Comparison of ENCODE assay signal across 19 cellular contexts in the genomic region with DNA sequence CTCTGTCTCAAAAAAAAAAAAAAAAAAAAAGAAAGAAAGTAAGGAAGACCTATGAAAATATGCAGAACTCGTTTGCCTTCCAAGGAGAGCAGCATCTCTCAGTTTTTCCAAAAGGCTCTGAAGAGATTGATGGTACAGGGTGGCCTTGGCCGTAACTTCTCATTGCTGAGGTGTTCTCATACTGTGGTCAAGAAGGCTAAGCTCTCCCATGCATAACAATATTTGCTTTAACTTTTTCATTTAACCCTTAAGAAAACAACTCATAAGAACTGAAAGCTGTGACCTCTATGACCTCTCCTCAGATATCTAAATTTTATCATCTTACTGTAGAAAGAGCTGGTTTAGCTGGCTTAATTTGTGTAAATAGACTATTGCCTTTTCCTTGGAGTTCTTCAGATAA. TPM values are rescaled to one million over a fixed set of nuclear protein-coding genes. Genes with fewer than 3 reads are reported as not detected.
"Had no signal": no experiment of that assay in that cellular context is flagged by ENCODE, and none has a peak within 500 bp of the region (broad histone marks: within the 10 kb centered on the region; RNA-seq: fewer than 3 reads in every experiment).

No MANE protein-coding gene starts in this region.

- H3K4me1 Mint-ChIP-seq: activated CD4-positive, alpha-beta memory T cell treated with anti-CD3 and anti-CD28 coated beads, Interleukin-2, amount 10 ng/mL, durations not matched to agents 7 days and 5 days; activated CD4-positive, alpha-beta T cell treated with anti-CD3 and anti-CD28 coated beads, Interleukin-2, amount 10 ng/mL, durations not matched to agents 24 days and 14 days; activated naive CD8-positive, alpha-beta T cell treated with anti-CD3 and anti-CD28 coated beads, Interleukin-2, amount 10 ng/mL, durations not matched to agents 7 days and 5 days; naive thymus-derived CD8-positive, alpha-beta T cell; neural progenitor cell; stimulated activated naive CD8-positive, alpha-beta T cell treated with anti-CD3 and anti-CD28 coated beads, Interleukin-15, amount 100 ng/mL, for 72 hours had no signal

- H3K27me3 Mint-ChIP-seq: activated CD4-positive, alpha-beta memory T cell treated with anti-CD3 and anti-CD28 coated beads, Interleukin-2, amount 10 ng/mL, durations not matched to agents 7 days and 5 days; activated CD4-positive, alpha-beta T cell treated with anti-CD3 and anti-CD28 coated beads, Interleukin-2, amount 10 ng/mL, durations not matched to agents 24 days and 14 days; stimulated activated naive CD8-positive, alpha-beta T cell treated with anti-CD3 and anti-CD28 coated beads, Interleukin-15, amount 100 ng/mL, for 72 hours had no signal

- H3K27ac Mint-ChIP-seq: activated CD4-positive, alpha-beta memory T cell treated with anti-CD3 and anti-CD28 coated beads, Interleukin-2, amount 10 ng/mL, durations not matched to agents 7 days and 5 days; activated CD4-positive, alpha-beta T cell treated with anti-CD3 and anti-CD28 coated beads, Interleukin-2, amount 10 ng/mL, durations not matched to agents 24 days and 14 days; activated naive CD4-positive, alpha-beta T cell treated with anti-CD3 and anti-CD28 coated beads for 36 hours; activated naive CD8-positive, alpha-beta T cell treated with anti-CD3 and anti-CD28 coated beads, Interleukin-2, amount 10 ng/mL, durations not matched to agents 7 days and 5 days; activated T-cell treated with anti-CD3 and anti-CD28 coated beads, Interleukin-2, amount 50 U/mL, for 72 hours; endodermal cell; naive thymus-derived CD8-positive, alpha-beta T cell; neural progenitor cell; stimulated activated naive CD8-positive, alpha-beta T cell treated with anti-CD3 and anti-CD28 coated beads, Interleukin-15, amount 100 ng/mL, for 72 hours had no signal

- ATAC-seq: activated CD4-positive, CD25-positive, alpha-beta regulatory T cell treated with anti-CD3 and anti-CD28 coated beads, Interleukin-2, amount 50 U/mL, for 24 hours; activated T-cell treated with anti-CD3 and anti-CD28 coated beads, Interleukin-2, amount 50 U/mL, for 72 hours; gastrocnemius medialis; naive thymus-derived CD8-positive, alpha-beta T cell; right cardiac atrium; stimulated activated naive CD8-positive, alpha-beta T cell treated with anti-CD3 and anti-CD28 coated beads, Interleukin-15, amount 100 ng/mL, for 72 hours had no signal

- DNase-seq: activated CD4-positive, alpha-beta memory T cell treated with anti-CD3 and anti-CD28 coated beads, Interleukin-2, amount 10 ng/mL, durations not matched to agents 7 days and 5 days; activated CD4-positive, alpha-beta T cell treated with anti-CD3 and anti-CD28 coated beads, Interleukin-2, amount 10 ng/mL, durations not matched to agents 24 days and 14 days; activated effector memory CD4-positive, alpha-beta T cell treated with Interleukin-2 at 50 U/mL for 16 hours; activated naive CD4-positive, alpha-beta T cell treated with anti-CD3 and anti-CD28 coated beads for 36 hours; activated naive CD8-positive, alpha-beta T cell treated with anti-CD3 and anti-CD28 coated beads, Interleukin-2, amount 10 ng/mL, durations not matched to agents 7 days and 5 days; activated T-cell treated with anti-CD3 and anti-CD28 coated beads, Interleukin-2, amount 50 U/mL, for 72 hours; amygdala; endodermal cell; esophagus squamous epithelium; gastrocnemius medialis; hippocampal formation; left ventricle myocardium inferior; naive thymus-derived CD8-positive, alpha-beta T cell; right cardiac atrium; stimulated activated CD4-positive, alpha-beta T cell treated with anti-CD3 and anti-CD28 coated beads, Interleukin-12 subunit alpha, Interleukin-12 subunit beta, amount 100 ng/mL, for 4 hours; stimulated activated CD4-positive, alpha-beta T cell treated with anti-CD3 and anti-CD28 coated beads, Interleukin-1b, Interleukin-23, amount 100 ng/mL, for 48 hours; stimulated activated naive CD8-positive, alpha-beta T cell treated with anti-CD3 and anti-CD28 coated beads, Interleukin-15, amount 100 ng/mL, for 72 hours had no signal

- H3K4me3 Mint-ChIP-seq: activated CD4-positive, alpha-beta memory T cell treated with anti-CD3 and anti-CD28 coated beads, Interleukin-2, amount 10 ng/mL, durations not matched to agents 7 days and 5 days; activated CD4-positive, alpha-beta T cell treated with anti-CD3 and anti-CD28 coated beads, Interleukin-2, amount 10 ng/mL, durations not matched to agents 24 days and 14 days; activated naive CD4-positive, alpha-beta T cell treated with anti-CD3 and anti-CD28 coated beads for 36 hours; activated naive CD8-positive, alpha-beta T cell treated with anti-CD3 and anti-CD28 coated beads, Interleukin-2, amount 10 ng/mL, durations not matched to agents 7 days and 5 days; activated T-cell treated with anti-CD3 and anti-CD28 coated beads, Interleukin-2, amount 50 U/mL, for 72 hours; endodermal cell; naive thymus-derived CD8-positive, alpha-beta T cell; neural progenitor cell; stimulated activated naive CD8-positive, alpha-beta T cell treated with anti-CD3 and anti-CD28 coated beads, Interleukin-15, amount 100 ng/mL, for 72 hours had no signal

- H3K9me3 Mint-ChIP-seq: activated CD4-positive, alpha-beta T cell treated with anti-CD3 and anti-CD28 coated beads, Interleukin-2, amount 10 ng/mL, durations not matched to agents 24 days and 14 days; endodermal cell; neural progenitor cell; stimulated activated naive CD8-positive, alpha-beta T cell treated with anti-CD3 and anti-CD28 coated beads, Interleukin-15, amount 100 ng/mL, for 72 hours had no signal

- H3K36me3 Mint-ChIP-seq: activated naive CD8-positive, alpha-beta T cell treated with anti-CD3 and anti-CD28 coated beads, Interleukin-2, amount 10 ng/mL, durations not matched to agents 7 days and 5 days; naive thymus-derived CD8-positive, alpha-beta T cell; neural progenitor cell had no signal

RNA-seq across cellular contexts. Expression of a gene that starts 37.1 kb away (rescaled TPM):
- total RNA-seq: activated CD4-positive, alpha-beta memory T cell treated with anti-CD3 and anti-CD28 coated beads, Interleukin-2, amount 10 ng/mL, durations not matched to agents 7 days and 5 days; activated CD4-positive, alpha-beta T cell treated with anti-CD3 and anti-CD28 coated beads, Interleukin-2, amount 10 ng/mL, durations not matched to agents 24 days and 14 days; activated naive CD4-positive, alpha-beta T cell treated with anti-CD3 and anti-CD28 coated beads for 36 hours had no signal
